ENCODE assay signal across 17 cellular contexts in genomic region chr7:99992330-99993037, GRCh38. TPM values are rescaled to one million over a fixed set of nuclear protein-coding genes. Genes with fewer than 3 reads are reported as not detected.
"Had no signal": no experiment of that assay in that cellular context is flagged by ENCODE, and none has a peak within 500 bp of the region (broad histone marks: within the 10 kb centered on the region; RNA-seq: fewer than 3 reads in every experiment).

No MANE protein-coding gene starts in this region.

- H3K36me3 ChIP-seq: esophagus muscularis mucosa, sigmoid colon had no signal

- H3K9me3 ChIP-seq: esophagus muscularis mucosa, sigmoid colon had no signal

- H3K27me3 ChIP-seq: esophagus muscularis mucosa, sigmoid colon had no signal

- ATAC-seq: stimulated activated naive CD8-positive, alpha-beta T cell treated with anti-CD3 and anti-CD28 coated beads, Interleukin-15, amount 100 ng/mL, for 72 hours had no signal

- H3K27ac ChIP-seq: coronary artery, esophagus muscularis mucosa, sigmoid colon had no signal

- H3K4me3 ChIP-seq: coronary artery, esophagus muscularis mucosa, sigmoid colon had no signal

- DNase-seq: activated CD4-positive, alpha-beta T cell treated with anti-CD3 and anti-CD28 coated beads, Interleukin-2, amount 50 U/mL, for 1 hour; activated naive CD8-positive, alpha-beta T cell treated with anti-CD3 and anti-CD28 coated beads for 36 hours; effector CD4-positive, alpha-beta T cell; hypothalamus; kidney; sigmoid colon; stimulated activated CD4-positive, alpha-beta T cell treated with anti-CD3 and anti-CD28 coated beads, Interleukin-1b, Interleukin-23, amount 100 ng/mL, for 48 hours; stimulated activated naive CD8-positive, alpha-beta T cell treated with anti-CD3 and anti-CD28 coated beads, Interleukin-15, amount 100 ng/mL, for 72 hours; T-helper 2 cell had no signal

- FAIRE-seq: kidney had no signal

RNA-seq across cellular contexts. Expression of gene AZGP1, which starts 16.7 kb away (rescaled TPM):
- total RNA-seq: activated CD8-positive, alpha-beta memory T cell treated with anti-CD3 and anti-CD28 coated beads for 36 hours; activated naive CD8-positive, alpha-beta T cell treated with anti-CD3 and anti-CD28 coated beads for 36 hours; activated T-helper 1 cell treated with anti-CD3 and anti-CD28 coated beads, Interleukin-12 subunit alpha, Interleukin-12 subunit beta, Interleukin-2, Interleukin-4 antibody, amounts not matched to agents 30 ng/mL and 10 ng/mL and 1 ng/mL, durations not matched to agents 14 hours and 24 hours and 36 hours; osteocyte; pulmonary artery endothelial cell; temporal lobe had no signal
- polyA plus RNA-seq: neural cell had no signal
